8 cellular contexts compared by ENCODE assay signal in genomic region chr19:40285353-40286234, GRCh38. TPM values are rescaled to one million over a fixed set of nuclear protein-coding genes. Genes with fewer than 3 reads are reported as not detected.
A peak's percentile ranks its signal among the peaks of the same experiment; 100 is the strongest.
DNase-seq lines count a peak whose midpoint lies in the region; ATAC-seq and TF ChIP-seq lines count a peak whose summit lies in the region.

No MANE protein-coding gene starts in this region.

- intact Hi-C loops in Caco-2 (cut with micrococcal nuclease; ENCODE audit: unreplicated experiment) = no loop called here

- H3K4me2 ChIP-seq in mesenchymal stem cell (ENCODE audit: low read length, poor library complexity, severe bottlenecking) = peak overlapping the region; percentile 69

- WGBS in mesenchymal stem cell = 18% methylated on average over 37 of the region's 42 CpGs

- peaks cover 2% of the 10 kb centered on the region for H3K79me1 ChIP-seq in mesenchymal stem cell (replicated peaks; ENCODE audit: low read length, poor library complexity, severe bottlenecking)

- peak; percentile 99 to 100 for DNase-seq in Caco-2
- peak; percentile 99 for DNase-seq in HT1080 (ENCODE audit: low read depth)
- DNase-seq in NOMO-1 (lab: John Stamatoyannopoulos, UW; ENCODE audit: unreplicated experiment in 2 of 2) = peak; percentile 100
- DNase-seq in activated CD8-positive, alpha-beta memory T cell treated with anti-CD3 and anti-CD28 coated beads, Interleukin-2, amount 50 U/mL, for 1 hour (ENCODE audit: extremely low read depth) = peak; percentile 97
- peak; percentile 100 for DNase-seq in mesenchymal stem cell
- peak; percentile 95 for DNase-seq in stimulated activated CD8-positive, alpha-beta memory T cell treated with anti-CD3 and anti-CD28 coated beads, Interleukin-12 subunit alpha, Interleukin-12 subunit beta, amount 100 ng/mL, for 24 hours (ENCODE audit: extremely low read depth)

- H2BK5ac ChIP-seq in mesenchymal stem cell (ENCODE audit: low read depth, low read length, poor library complexity, severe bottlenecking) = peak overlapping the region; percentile 63

- H3K9me3 Mint-ChIP-seq in Caco-2 (ENCODE audit: unreplicated experiment) = no peaks in the 10 kb centered on the region

- no peak overlapping the region for H2AFZ ChIP-seq in mesenchymal stem cell (ENCODE audit: low read depth, low read length)

- peak overlapping the region; percentile 88 for H3K27ac Mint-ChIP-seq in Caco-2 (ENCODE audit: unreplicated experiment)

- H3K9me3 ChIP-seq in Caco-2 = no peaks in the 10 kb centered on the region
- H3K9me3 ChIP-seq in endocrine pancreas (ENCODE audit: control insufficient read depth, low read length) = no peaks in the 10 kb centered on the region
- H3K9me3 ChIP-seq in mesenchymal stem cell (ENCODE audit: control insufficient read depth, low read length) = no peaks in the 10 kb centered on the region

- H3K4me1 ChIP-seq in Caco-2 = peaks cover 8% of the 10 kb centered on the region
- peaks cover 4% of the 10 kb centered on the region for H3K4me1 ChIP-seq in endocrine pancreas (ENCODE audit: control insufficient read depth, insufficient read depth, low read length)
- peaks cover 18% of the 10 kb centered on the region for H3K4me1 ChIP-seq in mesenchymal stem cell (ENCODE audit: control insufficient read depth, insufficient read depth, low read depth, low read length)

- H3K27me3 ChIP-seq in Caco-2 (replicated peaks; ENCODE audit: control insufficient read depth, insufficient read depth, low read length) = no peaks in the 10 kb centered on the region
- no peaks in the 10 kb centered on the region for H3K27me3 ChIP-seq in endocrine pancreas (ENCODE audit: control insufficient read depth, insufficient read depth, low read length)
- no peaks in the 10 kb centered on the region for H3K27me3 ChIP-seq in mesenchymal stem cell (ENCODE audit: control insufficient read depth in 1 of 2, insufficient read depth in 1 of 2, low read length in 2 of 2)

- peak overlapping the region; percentile 45 for H2AK5ac ChIP-seq in mesenchymal stem cell (ENCODE audit: low read length, severe bottlenecking)

- H3K4ac ChIP-seq in mesenchymal stem cell (ENCODE audit: low read depth in 1 of 2, low read length in 2 of 2) = peak overlapping the region in 1 of 2 experiments; percentile 60

- H3K4me3 ChIP-seq in Caco-2 (ENCODE audit: low read depth, low read length) (peak overlapping the region; percentile 97), endocrine pancreas (ENCODE audit: control insufficient read depth, insufficient read depth, low read length) (peak overlapping the region; percentile 35), mesenchymal stem cell (ENCODE audit: insufficient read depth in 1 of 2, low read depth in 1 of 2, low read length in 2 of 2) (peak overlapping the region; percentile 90 to 91)

- CTCF ChIA-PET in Caco-2 (lab: Charles Lee) = interaction anchor here (0.6 to 1.1 kb wide), 2 partner anchors 9 to 20 kb away, joined by 3 to 4 read pairs; no protein-coding TSS in a partner anchor

- H2BK15ac ChIP-seq in mesenchymal stem cell (ENCODE audit: low read depth, poor library complexity, severe bottlenecking) = peak overlapping the region; percentile 73

- ATAC-seq in GM21367 (IDR thresholded peaks at IDR 0.05; ENCODE audit: unreplicated experiment) = peak; percentile 74

- H4K91ac ChIP-seq in mesenchymal stem cell (ENCODE audit: low read length) = peak overlapping the region; percentile 72

- peak overlapping the region; percentile 99 for H4K8ac ChIP-seq in mesenchymal stem cell (ENCODE audit: low read length)

- POLR2A ChIA-PET in Caco-2 (lab: Charles Lee) = interaction anchor here (0.6 kb wide), 1 partner anchor 156 kb away, joined by 4 read pairs; no protein-coding TSS in a partner anchor

- no peak overlapping the region for H3K14ac ChIP-seq in mesenchymal stem cell (ENCODE audit: low read length in 2 of 2)

- BruUV-seq in Caco-2 (replicated peaks; lab: Mats Ljungman, UMichigan) = TSS peak; percentile 98

- H3K23ac ChIP-seq in mesenchymal stem cell (ENCODE audit: low read length in 2 of 2) = no peak overlapping the region

- peaks cover 2% of the 10 kb centered on the region for H3K36me3 Mint-ChIP-seq in Caco-2 (ENCODE audit: insufficient read depth, unreplicated experiment)

- peak overlapping the region; percentile 99 for H3K4me3 Mint-ChIP-seq in Caco-2 (ENCODE audit: unreplicated experiment)

- peak; percentile 10 to 19 for TF ChIP-seq CTCF in Caco-2 (IDR thresholded peaks at IDR 0.05; ENCODE audit: insufficient read depth in 1 of 2, low read depth in 1 of 2, low read length in 1 of 2, severe bottlenecking in 1 of 2, unreplicated experiment in 1 of 2)

- no peak overlapping the region for H2BK120ac ChIP-seq in mesenchymal stem cell (ENCODE audit: low read depth, low read length)

- no peak overlapping the region for H2BK12ac ChIP-seq in mesenchymal stem cell (ENCODE audit: low read length in 2 of 2)

- H3K4me1 Mint-ChIP-seq in Caco-2 (ENCODE audit: low read depth, unreplicated experiment) = no peaks in the 10 kb centered on the region

- no peaks in the 10 kb centered on the region for H3K27me3 Mint-ChIP-seq in Caco-2 (ENCODE audit: insufficient read depth, unreplicated experiment)

- peak overlapping the region; percentile 83 to 92 for H3K18ac ChIP-seq in mesenchymal stem cell (ENCODE audit: low read depth in 1 of 2, low read length in 2 of 2)

- H3K9ac ChIP-seq in endocrine pancreas (ENCODE audit: control insufficient read depth, insufficient read depth, low read length) = peak overlapping the region; percentile 87
- peak overlapping the region; percentile 97 for H3K9ac ChIP-seq in mesenchymal stem cell (ENCODE audit: low read length)

- peak overlapping the region; percentile 96 for H3K27ac ChIP-seq in mesenchymal stem cell (ENCODE audit: low read length, poor library complexity, severe bottlenecking)

- H3K36me3 ChIP-seq in Caco-2 (ENCODE audit: control insufficient read depth, insufficient read depth, low read length) (no peaks in the 10 kb centered on the region; the same call in 1 of the 2 replicates), endocrine pancreas (ENCODE audit: control insufficient read depth, insufficient read depth, low read length) (no peaks in the 10 kb centered on the region), mesenchymal stem cell (ENCODE audit: control insufficient read depth in 1 of 2, insufficient read depth in 2 of 2, low read depth in 1 of 2, low read length in 2 of 2) (peaks cover 7 to 16% of the 10 kb centered on the region in 2 experiments)

RNA-seq across cellular contexts. Expression of gene AKT2, which starts 0.4 kb away (rescaled TPM):
- total RNA-seq in Caco-2 (2022) = 164 and 169 TPM in 2 replicates
- 122 and 185 TPM in 2 replicates for total RNA-seq in HT1080 (2014; rRNA removed; shearing (Covaris generic))
- polyA plus RNA-seq in HT1080 (2015; cell fraction: cytosol; rRNA removed) = 93.6 and 99.0 TPM in 2 replicates
- polyA plus RNA-seq in HT1080 (2015; cell fraction: nucleus; rRNA removed) = 232 and 256 TPM in 2 replicates
- polyA plus RNA-seq in mesenchymal stem cell (2013, experiment 1 of 2) = 112 TPM
- 106 TPM for polyA plus RNA-seq in mesenchymal stem cell (2013, experiment 2 of 2)

RNA-seq across cellular contexts. Expression of gene CCNP, which starts 59.1 kb away (rescaled TPM):
- 4.1 and 5.3 TPM in 2 replicates for total RNA-seq in Caco-2 (2022)
- total RNA-seq in HT1080 (2014; rRNA removed; shearing (Covaris generic)) = not detected in 2 replicates
- not detected in 2 replicates for polyA plus RNA-seq in HT1080 (2015; cell fraction: cytosol; rRNA removed)
- 0.11 TPM in 1 of 2 replicates, not detected in the other for polyA plus RNA-seq in HT1080 (2015; cell fraction: nucleus; rRNA removed)
- polyA plus RNA-seq in mesenchymal stem cell (2013, experiment 1 of 2) = 0.12 TPM
- polyA plus RNA-seq in mesenchymal stem cell (2013, experiment 2 of 2) = 0.05 TPM

Comparison
In these comparisons a context has a peak if more than half of its experiments do, and no peak if none do; other contexts are left out.
1. Peak in every context shown above with its lines: DNase-seq, ATAC-seq, H3K4me3 ChIP-seq and H3K27ac ChIP-seq.
2. H3K4me3 ChIP-seq: peak in every context shown above with its lines; median percentile 97 in Caco-2; 90 in mesenchymal stem cell; 35 in endocrine pancreas.